20 cellular contexts compared by ENCODE assay signal in the genomic region with DNA sequence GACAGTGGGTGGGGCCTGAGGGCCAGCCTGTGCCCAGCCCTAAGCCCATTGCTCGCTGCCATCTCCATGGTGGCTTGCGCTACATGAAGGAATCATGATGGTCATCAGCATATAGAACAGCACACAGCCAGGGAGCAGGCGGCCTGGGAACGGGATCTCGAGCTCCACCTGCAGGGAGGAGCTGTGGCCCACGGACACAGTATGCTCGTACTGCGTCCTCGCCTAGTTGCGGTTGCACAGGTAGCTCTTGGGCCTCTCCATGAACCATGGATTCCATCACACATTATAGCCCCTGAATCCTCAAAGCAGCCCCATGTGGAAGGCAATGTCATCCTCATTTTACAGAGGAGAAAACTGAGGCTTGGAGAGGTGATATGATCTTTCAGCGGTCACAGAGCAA. TPM values are rescaled to one million over a fixed set of nuclear protein-coding genes. Genes with fewer than 3 reads are reported as not detected.
DNase-seq lines count a peak whose midpoint lies in the region; ATAC-seq, FAIRE-seq and TF ChIP-seq lines count a peak whose summit lies in the region.
"Had no signal": no experiment of that assay in that cellular context is flagged by ENCODE, and none has a peak within 500 bp of the region (broad histone marks: within the 10 kb centered on the region; RNA-seq: fewer than 3 reads in every experiment).

No MANE protein-coding gene starts in this region.

- no peak for FAIRE-seq in D721Med (lab: Jason Lieb, UNC)
- FAIRE-seq: HTR-8/SVneo had no signal

- CTCF ChIA-PET in WTC11 (lab: Charles Lee) = interaction anchor here (0.6 to 2.7 kb wide), 20 partner anchors 9 to 202 kb away, joined by 3 to 16 read pairs (median 4); partner anchors contain the start of genes MTFP1, SLC35E4, TBC1D10A and TCN2
- CTCF ChIA-PET in activated CD8-positive, alpha-beta T cell treated with anti-CD3 and anti-CD28 coated beads, Interleukin-2, amount 10 ng/mL, durations not matched to agents 7 days and 5 days (lab: Charles Lee) = interaction anchor here (1.0 to 1.1 kb wide), 2 partner anchors 99 to 103 kb away, joined by 3 read pairs; partner anchors contain the start of gene RNF215

- H3K36me3 ChIP-seq in mucosa of descending colon (ENCODE audit: low read depth) = no peaks in the 10 kb centered on the region
- H3K36me3 ChIP-seq: esophagus squamous epithelium had no signal

- H3K27ac Mint-ChIP-seq in WTC11 = no peak overlapping the region
- H3K27ac Mint-ChIP-seq in activated CD8-positive, alpha-beta T cell treated with anti-CD3 and anti-CD28 coated beads, Interleukin-2, amount 10 ng/mL, durations not matched to agents 7 days and 5 days = no peak overlapping the region
- H3K27ac Mint-ChIP-seq: activated CD4-positive, alpha-beta T cell treated with anti-CD3 and anti-CD28 coated beads for 36 hours; activated naive CD8-positive, alpha-beta T cell treated with anti-CD3 and anti-CD28 coated beads, Interleukin-2, amount 50 U/mL, for 24 hours; CD14-positive monocyte; naive thymus-derived CD8-positive, alpha-beta T cell had no signal

- H3K9me3 Mint-ChIP-seq in WTC11 = no peaks in the 10 kb centered on the region
- no peaks in the 10 kb centered on the region for H3K9me3 Mint-ChIP-seq in activated CD8-positive, alpha-beta T cell treated with anti-CD3 and anti-CD28 coated beads, Interleukin-2, amount 10 ng/mL, durations not matched to agents 7 days and 5 days (ENCODE audit: insufficient read depth)
- H3K9me3 Mint-ChIP-seq: activated naive CD8-positive, alpha-beta T cell treated with anti-CD3 and anti-CD28 coated beads, Interleukin-2, amount 50 U/mL, for 24 hours; naive thymus-derived CD8-positive, alpha-beta T cell had no signal

- peaks cover 4% of the 10 kb centered on the region; the same call in 1 of the 2 replicates for H3K27me3 Mint-ChIP-seq in WTC11 (ENCODE audit: low read depth)
- H3K27me3 Mint-ChIP-seq in activated CD8-positive, alpha-beta T cell treated with anti-CD3 and anti-CD28 coated beads, Interleukin-2, amount 10 ng/mL, durations not matched to agents 7 days and 5 days (ENCODE audit: low read depth) = peaks cover 2% of the 10 kb centered on the region

- 0 out of 2 replicates have a peak, but pooled peaks cover 3% of the 10 kb centered on the region for H3K4me1 Mint-ChIP-seq in WTC11
- H3K4me1 Mint-ChIP-seq in activated CD8-positive, alpha-beta T cell treated with anti-CD3 and anti-CD28 coated beads, Interleukin-2, amount 10 ng/mL, durations not matched to agents 7 days and 5 days (ENCODE audit: low read depth) = peaks cover 5% of the 10 kb centered on the region
- H3K4me1 Mint-ChIP-seq: activated CD4-positive, alpha-beta T cell treated with anti-CD3 and anti-CD28 coated beads for 36 hours; activated naive CD8-positive, alpha-beta T cell treated with anti-CD3 and anti-CD28 coated beads, Interleukin-2, amount 50 U/mL, for 24 hours; CD14-positive monocyte had no signal

- no peak overlapping the region for H3K4me3 Mint-ChIP-seq in WTC11
- no peak overlapping the region for H3K4me3 Mint-ChIP-seq in activated CD8-positive, alpha-beta T cell treated with anti-CD3 and anti-CD28 coated beads, Interleukin-2, amount 10 ng/mL, durations not matched to agents 7 days and 5 days
- H3K4me3 Mint-ChIP-seq: activated CD4-positive, alpha-beta T cell treated with anti-CD3 and anti-CD28 coated beads for 36 hours; activated naive CD8-positive, alpha-beta T cell treated with anti-CD3 and anti-CD28 coated beads, Interleukin-2, amount 50 U/mL, for 24 hours; CD14-positive monocyte; naive thymus-derived CD8-positive, alpha-beta T cell had no signal

- H3K4me1 ChIP-seq in mucosa of descending colon (ENCODE audit: low read depth) = no peaks in the 10 kb centered on the region

- H3K4me3 ChIP-seq in mucosa of descending colon = no peak overlapping the region
- H3K4me3 ChIP-seq: esophagus squamous epithelium, hepatocyte, PC-9 had no signal

- no peaks in the 10 kb centered on the region for H3K9me3 ChIP-seq in mucosa of descending colon
- H3K9me3 ChIP-seq: esophagus squamous epithelium had no signal

- ATAC-seq in WTC11 (peak; percentile 64), mucosa of descending colon (peak; percentile 62), left ventricle myocardium superior (no peak), HG03460 (IDR thresholded peaks at IDR 0.05; ENCODE audit: unreplicated experiment) (no peak)
- no peak for ATAC-seq in activated CD8-positive, alpha-beta T cell treated with anti-CD3 and anti-CD28 coated beads, Interleukin-2, amount 10 ng/mL, durations not matched to agents 7 days and 5 days
- ATAC-seq: activated CD4-positive, alpha-beta T cell treated with anti-CD3 and anti-CD28 coated beads for 36 hours; activated naive CD8-positive, alpha-beta T cell treated with anti-CD3 and anti-CD28 coated beads, Interleukin-2, amount 50 U/mL, for 24 hours; naive thymus-derived CD8-positive, alpha-beta T cell had no signal

- H3K36me3 Mint-ChIP-seq in WTC11 = no peaks in the 10 kb centered on the region
- no peaks in the 10 kb centered on the region for H3K36me3 Mint-ChIP-seq in activated CD8-positive, alpha-beta T cell treated with anti-CD3 and anti-CD28 coated beads, Interleukin-2, amount 10 ng/mL, durations not matched to agents 7 days and 5 days (ENCODE audit: low read depth)
- H3K36me3 Mint-ChIP-seq: CD14-positive monocyte; naive thymus-derived CD8-positive, alpha-beta T cell had no signal

- intact Hi-C loops in mucosa of descending colon (cut with DNase I, micrococcal nuclease) (no loop called here), left ventricle myocardium superior (cut with micrococcal nuclease) (no loop called here)

- peak; percentile 35 for TF ChIP-seq CTCF in D721Med (IDR thresholded peaks at IDR 0.05; ENCODE audit: insufficient read depth, missing control alignments)
- no peak for TF ChIP-seq CTCF in WTC11 (IDR thresholded peaks at IDR 0.05)
- no peak for TF ChIP-seq CTCF in mucosa of descending colon (IDR thresholded peaks at IDR 0.05)

- POLR2A ChIA-PET in WTC11 (lab: Charles Lee) = no interaction called here
- POLR2A ChIA-PET in activated CD8-positive, alpha-beta T cell treated with anti-CD3 and anti-CD28 coated beads, Interleukin-2, amount 10 ng/mL, durations not matched to agents 7 days and 5 days (lab: Charles Lee) = no interaction called here

- DNase-seq in D721Med (ENCODE audit: insufficient read length, low spot score) (no peak), HT-29 (ENCODE audit: low spot score) (peak; percentile 45), WTC11 (ENCODE audit: low spot score) (peak; percentile 44), mucosa of descending colon (peak in 1 of 3 donors; percentile 19), left ventricle myocardium superior (no peak)
- no peak for DNase-seq in activated CD8-positive, alpha-beta T cell treated with anti-CD3 and anti-CD28 coated beads, Interleukin-2, amount 10 ng/mL, durations not matched to agents 7 days and 5 days
- no peak for DNase-seq in central memory CD4-positive, alpha-beta T cell
- DNase-seq: activated CD4-positive, alpha-beta T cell treated with anti-CD3 and anti-CD28 coated beads for 36 hours; activated naive CD8-positive, alpha-beta T cell treated with anti-CD3 and anti-CD28 coated beads, Interleukin-2, amount 50 U/mL, for 24 hours; activated T-cell treated with anti-CD3 and anti-CD28 coated beads, Interleukin-2, amount 50 U/mL, for 48 hours; esophagus squamous epithelium; naive thymus-derived CD8-positive, alpha-beta T cell; PC-9; retina; stimulated activated CD4-positive, alpha-beta T cell treated with anti-CD3 and anti-CD28 coated beads, Interleukin-2, amount 100 ng/mL, for 48 hours had no signal

TF ChIP-seq in WTC11, 78 proteins besides CTCF, POLR2A, EP300 and RAD21 (continues in another document):
- no peak for TF ChIP-seq FOXJ3 (CRISPR knock-in tag; IDR thresholded peaks at IDR 0.05; ENCODE audit: borderline replicate concordance)
- TF ChIP-seq ZNF512 (CRISPR knock-in tag; IDR thresholded peaks at IDR 0.05; ENCODE audit: borderline replicate concordance) = no peak
- no peak for TF ChIP-seq ATF1 (CRISPR knock-in tag; IDR thresholded peaks at IDR 0.05)

RNA-seq across cellular contexts. Expression of gene SEC14L4, which starts 15.1 kb away (rescaled TPM):
- 0.23 and 0.46 TPM in 2 replicates for total RNA-seq in HT-29 (2014; rRNA removed; shearing (Covaris generic))
- total RNA-seq in WTC11 (2021) (1.9 to 2.9 TPM (median 2.8 TPM) in 3 replicates), mucosa of descending colon (not detected), left ventricle myocardium superior (not detected)
- total RNA-seq in activated CD8-positive, alpha-beta T cell treated with anti-CD3 and anti-CD28 coated beads, Interleukin-2, amount 10 ng/mL, durations not matched to agents 7 days and 5 days = not detected
- total RNA-seq: activated CD4-positive, alpha-beta T cell treated with anti-CD3 and anti-CD28 coated beads for 36 hours; esophagus squamous epithelium; hepatocyte; naive thymus-derived CD8-positive, alpha-beta T cell had no signal

RNA-seq across cellular contexts. Expression of gene SEC14L3, which starts 18.6 kb away (rescaled TPM):
- total RNA-seq in HT-29 (2014; rRNA removed; shearing (Covaris generic)) = not detected in 2 replicates
- total RNA-seq in WTC11 (2021) (not detected in 3 replicates), mucosa of descending colon (not detected), left ventricle myocardium superior (not detected)
- not detected for total RNA-seq in activated CD8-positive, alpha-beta T cell treated with anti-CD3 and anti-CD28 coated beads, Interleukin-2, amount 10 ng/mL, durations not matched to agents 7 days and 5 days
- total RNA-seq: activated CD4-positive, alpha-beta T cell treated with anti-CD3 and anti-CD28 coated beads for 36 hours; hepatocyte; naive thymus-derived CD8-positive, alpha-beta T cell; PC-9; ureter had no signal

RNA-seq across cellular contexts. Expression of gene SEC14L6, which starts 56.1 kb away (rescaled TPM):
- total RNA-seq in HT-29 (2014; rRNA removed; shearing (Covaris generic)) = not detected in 2 replicates
- total RNA-seq in WTC11 (2021) (1.6 to 2.0 TPM (median 1.7 TPM) in 3 replicates), mucosa of descending colon (under 1 TPM in 2 of 3 donors, not detected in 1; 0.26 to 0.47 TPM), left ventricle myocardium superior (not detected)
- not detected for total RNA-seq in activated CD8-positive, alpha-beta T cell treated with anti-CD3 and anti-CD28 coated beads, Interleukin-2, amount 10 ng/mL, durations not matched to agents 7 days and 5 days
- total RNA-seq: activated CD4-positive, alpha-beta T cell treated with anti-CD3 and anti-CD28 coated beads for 36 hours; naive thymus-derived CD8-positive, alpha-beta T cell had no signal

Comparison
In these comparisons a context has a peak if more than half of its experiments do, and no peak if none do; other contexts are left out.
1. DNase-seq: peak in HT-29 (single experiment) and WTC11 (single experiment); none in D721Med (single experiment), activated CD8-positive, alpha-beta T cell treated with anti-CD3 and anti-CD28 coated beads, Interleukin-2, amount 10 ng/mL, durations not matched to agents 7 days and 5 days (single experiment), central memory CD4-positive, alpha-beta T cell (single experiment) and left ventricle myocardium superior (single experiment).
2. ATAC-seq: peak in WTC11 (single experiment) and mucosa of descending colon (single experiment); none in activated CD8-positive, alpha-beta T cell treated with anti-CD3 and anti-CD28 coated beads, Interleukin-2, amount 10 ng/mL, durations not matched to agents 7 days and 5 days (single experiment), left ventricle myocardium superior (single experiment) and HG03460 (single experiment).